ENCODE assay signal across 12 cellular contexts in genomic region chr3:184602406-184603155, GRCh38. TPM values are rescaled to one million over a fixed set of nuclear protein-coding genes. Genes with fewer than 3 reads are reported as not detected.
DNase-seq lines count a peak whose midpoint lies in the region; ATAC-seq and TF ChIP-seq lines count a peak whose summit lies in the region.
"Had no signal": no experiment of that assay in that cellular context is flagged by ENCODE, and none has a peak within 500 bp of the region (broad histone marks: within the 10 kb centered on the region; RNA-seq: fewer than 3 reads in every experiment).

No MANE protein-coding gene starts in this region.

- intact Hi-C loops in Calu3 (cut with micrococcal nuclease; ENCODE audit: unreplicated experiment) = no loop called here

- TF ChIP-seq RAD21 in neural cell (conservative IDR thresholded peaks at IDR 0.05) = no peak

- peak overlapping the region; percentile 8 for H3K9ac ChIP-seq in endodermal cell (ENCODE audit: extremely low read depth, low read length, poor library complexity, severe bottlenecking)
- H3K9ac ChIP-seq in neural cell (ENCODE audit: low read length) = no peak overlapping the region

- H3K4me1 Mint-ChIP-seq in Calu3 (ENCODE audit: low read depth, unreplicated experiment) (peaks cover 21% of the 10 kb centered on the region), endodermal cell (peaks cover 28% of the 10 kb centered on the region)

- H3K27ac Mint-ChIP-seq in Calu3 (ENCODE audit: unreplicated experiment) = peak overlapping the region; percentile 0
- H3K27ac Mint-ChIP-seq in endodermal cell = no peak overlapping the region
- H3K27ac Mint-ChIP-seq: activated T-cell treated with anti-CD3 and anti-CD28 coated beads, Interleukin-2, amount 50 U/mL, for 24 hours had no signal

- TF ChIP-seq CTCF in Calu3 (IDR thresholded peaks at IDR 0.05; ENCODE audit: unreplicated experiment) (no peak), endodermal cell (conservative IDR thresholded peaks at IDR 0.05) (no peak), neural cell (IDR thresholded peaks at IDR 0.05; ENCODE audit: poor library complexity, severe bottlenecking) (no peak)

- no peaks in the 10 kb centered on the region for H4K20me1 ChIP-seq in neural cell (ENCODE audit: insufficient read depth)

- H3K79me2 ChIP-seq in neural cell (replicated peaks; ENCODE audit: insufficient read depth, low read length) = no peaks in the 10 kb centered on the region

- H3K9me3 Mint-ChIP-seq in Calu3 (ENCODE audit: low read depth, unreplicated experiment) = no peaks in the 10 kb centered on the region
- no peaks in the 10 kb centered on the region for H3K9me3 Mint-ChIP-seq in endodermal cell
- H3K9me3 Mint-ChIP-seq: activated T-cell treated with anti-CD3 and anti-CD28 coated beads, Interleukin-2, amount 50 U/mL, for 24 hours had no signal

- H3K36me3 Mint-ChIP-seq in Calu3 (ENCODE audit: insufficient read depth, unreplicated experiment) (no peaks in the 10 kb centered on the region), endodermal cell (ENCODE audit: low read depth) (no peaks in the 10 kb centered on the region)

- H3K4me3 Mint-ChIP-seq in Calu3 (ENCODE audit: low read depth, unreplicated experiment) = peak overlapping the region; percentile 12
- H3K4me3 Mint-ChIP-seq in endodermal cell = peak overlapping the region; percentile 69
- H3K4me3 Mint-ChIP-seq: activated T-cell treated with anti-CD3 and anti-CD28 coated beads, Interleukin-2, amount 50 U/mL, for 24 hours had no signal

- peak; percentile 57 for DNase-seq in Calu3
- peak; percentile 16 for DNase-seq in NCI-H226
- peak; percentile 74 for DNase-seq in endodermal cell
- no peak for DNase-seq in MG63
- DNase-seq in RKO (ENCODE audit: low spot score) = no peak
- DNase-seq: activated T-cell treated with anti-CD3 and anti-CD28 coated beads, Interleukin-2, amount 50 U/mL, for 24 hours; SHP77; small intestine; thyroid gland had no signal

- peaks cover 12% of the 10 kb centered on the region for H3K4me1 ChIP-seq in endodermal cell (ENCODE audit: control insufficient read depth, insufficient read depth, low read length)

- BruUV-seq in Calu3 (replicated peaks; lab: Mats Ljungman, UMichigan) = no TSS peak

- peaks cover 22% of the 10 kb centered on the region for H3K27me3 ChIP-seq in endodermal cell (ENCODE audit: control insufficient read depth, insufficient read depth, low read length, poor library complexity, severe bottlenecking)
- H3K27me3 ChIP-seq in neural cell (ENCODE audit: insufficient read depth, low read depth, low read length) = peaks cover 51% of the 10 kb centered on the region
- peaks cover 3% of the 10 kb centered on the region; the same call in 1 of the 2 replicates for H3K27me3 ChIP-seq in MG63

- no peaks in the 10 kb centered on the region for H3K9me2 ChIP-seq in neural cell (ENCODE audit: insufficient read depth, low read length)

- 4 to 8% methylated on average over 7 to 11 of the region's 11 CpGs for whole genome bisulfite sequencing in endodermal cell (ENCODE audit: insufficient coverage in 1 of 2, insufficient read length in 1 of 2), 2 experiments

- H3K36me3 ChIP-seq in endodermal cell (ENCODE audit: control insufficient read depth, insufficient read depth, low read length) (no peaks in the 10 kb centered on the region), neural cell (ENCODE audit: insufficient read depth, low read length) (no peaks in the 10 kb centered on the region), MG63 (no peaks in the 10 kb centered on the region)
- H3K36me3 ChIP-seq: thyroid gland had no signal

- CTCF ChIA-PET in Calu3 (lab: Charles Lee) = interaction anchor here (0.7 to 1.7 kb wide), 5 partner anchors 8 to 153 kb away, joined by 4 to 6 read pairs (median 4); partner anchors contain the start of gene EPHB3

- no peak overlapping the region for H2AFZ ChIP-seq in neural cell (ENCODE audit: low read depth, low read length)

- ATAC-seq in GM19452 (IDR thresholded peaks at IDR 0.05; ENCODE audit: unreplicated experiment) = no peak
- ATAC-seq in GM21529 (IDR thresholded peaks at IDR 0.05; ENCODE audit: unreplicated experiment) = no peak

- H3K9me3 ChIP-seq in endodermal cell (ENCODE audit: control insufficient read depth, low read length) = no peaks in the 10 kb centered on the region
- H3K9me3 ChIP-seq in neural cell (ENCODE audit: low read length) = no peaks in the 10 kb centered on the region
- no peaks in the 10 kb centered on the region for H3K9me3 ChIP-seq in MG63
- H3K9me3 ChIP-seq: thyroid gland had no signal

- peak overlapping the region; percentile 16 for H3K27ac ChIP-seq in endodermal cell (ENCODE audit: low read depth, low read length)
- no peak overlapping the region for H3K27ac ChIP-seq in neural cell (ENCODE audit: low read length)
- H3K27ac ChIP-seq: thyroid gland had no signal

- TF ChIP-seq EP300 in neural cell (conservative IDR thresholded peaks at IDR 0.05; ENCODE audit: poor library complexity, severe bottlenecking) = no peak

- no peaks in the 10 kb centered on the region for H3F3A ChIP-seq in neural cell (ENCODE audit: insufficient read depth, low read length, poor library complexity, severe bottlenecking)

- H3K4me2 ChIP-seq in neural cell (ENCODE audit: low read length) = no peak overlapping the region

- peaks cover 80% of the 10 kb centered on the region for H3K27me3 Mint-ChIP-seq in Calu3 (ENCODE audit: unreplicated experiment)
- peaks cover 76% of the 10 kb centered on the region for H3K27me3 Mint-ChIP-seq in endodermal cell (ENCODE audit: insufficient read depth)

- H3K4me3 ChIP-seq in endodermal cell (ENCODE audit: low read length) = peak overlapping the region; percentile 91
- peak overlapping the region; percentile 34 for H3K4me3 ChIP-seq in neural cell (ENCODE audit: low read length)
- H3K4me3 ChIP-seq in MG63 = no peak overlapping the region
- H3K4me3 ChIP-seq: thyroid gland had no signal

TF ChIP-seq in neural cell, 6 proteins besides CTCF, POLR2A, EP300 and RAD21:
- TF ChIP-seq TAF1 (IDR thresholded peaks at IDR 0.05; ENCODE audit: low read depth) (no peak), MXI1 (conservative IDR thresholded peaks at IDR 0.05; ENCODE audit: poor library complexity, severe bottlenecking) (no peak), REST (IDR thresholded peaks at IDR 0.05; ENCODE audit: borderline replicate concordance) (no peak), POLR2AphosphoS5 (IDR thresholded peaks at IDR 0.05) (no peak), SMC3 (conservative IDR thresholded peaks at IDR 0.05; ENCODE audit: poor library complexity) (no peak), EZH2 (IDR thresholded peaks at IDR 0.05; ENCODE audit: borderline replicate concordance, insufficient read depth, low read length, poor library complexity, severe bottlenecking) (no peak)

RNA-seq across cellular contexts. Expression of gene EPHB3, which starts 41.0 kb away (rescaled TPM):
- 2.5 and 2.8 TPM in 2 replicates for total RNA-seq in Calu3 (2022)
- 10 to 100 TPM; 32.7 to 36.9 TPM for total RNA-seq in endodermal cell
- polyA plus RNA-seq in endodermal cell (2013, experiment 1 of 2) = 22.3 TPM
- polyA plus RNA-seq in endodermal cell (2013, experiment 2 of 2) = 23.5 TPM
- 4.3 and 5.9 TPM in 2 replicates for polyA plus RNA-seq in neural cell
- polyA minus RNA-seq in neural cell = 6.6 and 8.1 TPM in 2 replicates
- 1.8 and 8.7 TPM in 2 replicates for total RNA-seq in MG63 (2014; rRNA removed; shearing (Covaris generic); ENCODE audit: low replicate concordance)

Comparison
In these comparisons a context has a peak if more than half of its experiments do, and no peak if none do; other contexts are left out.
1. DNase-seq: peak in Calu3 (single experiment), NCI-H226 (single experiment) and endodermal cell (single experiment); none in MG63 (single experiment) and RKO (single experiment).